30 cellular contexts compared by ENCODE assay signal in genomic region chr5:164972973-164973372, GRCh38.
"Had no signal": no experiment of that assay in that cellular context is flagged by ENCODE, and none has a peak within 500 bp of the region (broad histone marks: within the 10 kb centered on the region; RNA-seq: fewer than 3 reads in every experiment).

No MANE protein-coding gene starts in this region.

- H3K9me3 ChIP-seq: colonic mucosa, esophagus squamous epithelium had no signal

- ATAC-seq: activated CD4-positive, CD25-positive, alpha-beta regulatory T cell treated with anti-CD3 and anti-CD28 coated beads, Interleukin-2, amount 50 U/mL, for 24 hours; activated CD8-positive, alpha-beta T cell treated with anti-CD3 and anti-CD28 coated beads for 36 hours; activated T-cell treated with anti-CD3 and anti-CD28 coated beads, Interleukin-2, amount 50 U/mL, for 4 hours; activated T-helper 17 cell treated with anti-CD3 and anti-CD28 coated beads, Interleukin-2, amount 50 U/mL, for 72 hours; gastroesophageal sphincter; heart right ventricle; T-helper 17 cell had no signal

- H3K4me1 ChIP-seq: colonic mucosa, esophagus squamous epithelium, gastroesophageal sphincter, heart right ventricle had no signal

- DNase-seq: activated B cell treated with CpG ODN at 0.5 μM for 24 hours; activated CD4-positive, alpha-beta T cell treated with anti-CD3 and anti-CD28 coated beads for 48 hours; activated CD4-positive, alpha-beta T cell treated with anti-CD3 and anti-CD28 coated beads, Interleukin-2, amount 50 U/mL, for 1 hour; activated CD4-positive, alpha-beta T cell treated with anti-CD3 and anti-CD28 coated beads, Interleukin-2, amount 50 U/mL, for 48 hours; activated CD8-positive, alpha-beta memory T cell treated with anti-CD3 and anti-CD28 coated beads for 24 hours; activated CD8-positive, alpha-beta T cell treated with anti-CD3 and anti-CD28 coated beads for 36 hours; activated effector memory CD4-positive, alpha-beta T cell treated with Interleukin-2 at 50 U/mL for 16 hours; activated gamma-delta T cell treated with Interleukin-2 at 50 U/mL for 16 hours; activated naive CD4-positive, alpha-beta T cell treated with anti-CD3 and anti-CD28 coated beads, Interleukin-2, amount 50 U/mL, for 16 hours; activated naive CD4-positive, alpha-beta T cell treated with Interleukin-2 at 50 U/mL for 16 hours; activated T-cell treated with anti-CD3 and anti-CD28 coated beads, Interleukin-2, amount 50 U/mL, for 4 hours; amniotic stem cell; anterior cingulate cortex; brain microvascular endothelial cell; central memory CD4-positive, alpha-beta T cell; cerebellar nuclear complex; colonic mucosa; effector CD8-positive, alpha-beta T cell; esophagus squamous epithelium; foreskin melanocyte; heart right ventricle; T-helper 17 cell; T1000 had no signal

- H3K27me3 ChIP-seq: brain microvascular endothelial cell, colonic mucosa, esophagus squamous epithelium, gastroesophageal sphincter, heart right ventricle, hepatocyte had no signal

- H3K4me3 ChIP-seq: colonic mucosa, esophagus squamous epithelium, gastroesophageal sphincter, heart right ventricle, hepatocyte had no signal

- H3K27ac Mint-ChIP-seq: activated B cell treated with CpG ODN at 0.5 μM for 24 hours; activated CD8-positive, alpha-beta T cell treated with anti-CD3 and anti-CD28 coated beads for 36 hours; activated naive CD8-positive, alpha-beta T cell; activated T-helper 17 cell treated with anti-CD3 and anti-CD28 coated beads, Interleukin-2, amount 50 U/mL, for 72 hours; T-helper 17 cell; T-helper 2 cell treated with Interferon-gamma antibody and Interleukin-4, amounts not matched to agents 5 μg/mL and 100 μg/mL, for 36 hours had no signal

- H3K4me3 Mint-ChIP-seq: activated B cell treated with CpG ODN at 0.5 μM for 24 hours; activated CD8-positive, alpha-beta T cell treated with anti-CD3 and anti-CD28 coated beads for 36 hours; activated naive CD8-positive, alpha-beta T cell; activated T-cell treated with anti-CD3 and anti-CD28 coated beads, Interleukin-2, amount 50 U/mL, for 4 hours; activated T-helper 17 cell treated with anti-CD3 and anti-CD28 coated beads, Interleukin-2, amount 50 U/mL, for 72 hours; T-helper 17 cell; T-helper 2 cell treated with Interferon-gamma antibody and Interleukin-4, amounts not matched to agents 5 μg/mL and 100 μg/mL, for 36 hours had no signal

- H3K79me2 ChIP-seq: hepatocyte had no signal

- H3K36me3 ChIP-seq: brain microvascular endothelial cell, colonic mucosa, esophagus squamous epithelium, gastroesophageal sphincter, heart right ventricle had no signal

- H3K4me1 Mint-ChIP-seq: activated B cell treated with CpG ODN at 0.5 μM for 24 hours; activated T-helper 17 cell treated with anti-CD3 and anti-CD28 coated beads, Interleukin-2, amount 50 U/mL, for 72 hours; T-helper 17 cell had no signal

- H3K27me3 Mint-ChIP-seq: activated B cell treated with CpG ODN at 0.5 μM for 24 hours; activated CD8-positive, alpha-beta T cell treated with anti-CD3 and anti-CD28 coated beads for 36 hours; activated naive CD8-positive, alpha-beta T cell; activated T-helper 17 cell treated with anti-CD3 and anti-CD28 coated beads, Interleukin-2, amount 50 U/mL, for 72 hours; T-helper 17 cell had no signal

- H3K36me3 Mint-ChIP-seq: activated naive CD8-positive, alpha-beta T cell had no signal

- H2AFZ ChIP-seq: hepatocyte had no signal

- H3K27ac ChIP-seq: brain microvascular endothelial cell, colonic mucosa, epithelial cell of prostate, esophagus squamous epithelium, gastroesophageal sphincter, heart right ventricle, hepatocyte had no signal

- H3K4me2 ChIP-seq: hepatocyte had no signal
